Comparison of ENCODE assay signal across 9 cellular contexts in the genomic region with DNA sequence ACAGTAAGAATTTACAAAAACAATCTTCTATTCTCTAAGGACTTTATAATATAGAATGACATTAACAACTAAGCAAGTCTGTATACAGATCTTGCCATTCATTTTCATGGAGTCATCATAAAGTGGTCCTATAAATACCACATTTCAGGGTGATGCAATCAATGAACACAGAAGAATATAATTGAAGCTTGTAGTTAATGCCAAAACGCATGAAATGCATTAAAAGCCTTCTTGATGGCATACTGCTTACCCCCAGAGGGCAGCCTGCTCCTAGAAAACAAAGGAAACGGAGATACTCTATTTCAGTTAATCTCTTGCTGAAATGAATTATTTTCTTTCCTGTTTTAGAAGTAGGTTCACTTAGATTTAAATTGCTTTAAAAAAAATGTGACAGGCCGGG. TPM values are rescaled to one million over a fixed set of nuclear protein-coding genes. Genes with fewer than 3 reads are reported as not detected.
DNase-seq lines count a peak whose midpoint lies in the region; ATAC-seq, FAIRE-seq and TF ChIP-seq lines count a peak whose summit lies in the region.
"Had no signal": no experiment of that assay in that cellular context is flagged by ENCODE, and none has a peak within 500 bp of the region (broad histone marks: within the 10 kb centered on the region; RNA-seq: fewer than 3 reads in every experiment).

No MANE protein-coding gene starts in this region.

- H3K4me3 Mint-ChIP-seq in neural crest cell = no peak overlapping the region
- no peak overlapping the region for H3K4me3 Mint-ChIP-seq in activated T-cell treated with anti-CD3 and anti-CD28 coated beads, Interleukin-2, amount 50 U/mL, for 24 hours

- TF ChIP-seq RAD21 in GM12878 (IDR thresholded peaks at IDR 0.05; ENCODE audit: insufficient read depth, low read depth, low read length) = peak; percentile 69

- no peaks in the 10 kb centered on the region for H3K36me3 Mint-ChIP-seq in neural crest cell (ENCODE audit: low read depth)
- H3K36me3 Mint-ChIP-seq in activated T-cell treated with anti-CD3 and anti-CD28 coated beads, Interleukin-2, amount 50 U/mL, for 24 hours (ENCODE audit: low read depth) = peaks cover 63% of the 10 kb centered on the region

- no peak overlapping the region for H3K9ac ChIP-seq in GM12878 (ENCODE audit: control insufficient read depth, insufficient read depth, low read length)

- TF ChIP-seq CTCF in LNCaP clone FGC (IDR thresholded peaks at IDR 0.05; ENCODE audit: control insufficient read depth, extremely low read depth, insufficient read depth) = peak; percentile 77
- peak in 2 of 3 experiments; percentile 24 to 35; a peak in 3 of 6 replicates for TF ChIP-seq CTCF in GM12878 (IDR thresholded peaks at IDR 0.05 in 2 of 3, conservative IDR thresholded peaks at IDR 0.05 in 1 of 3; ENCODE audit: control insufficient read depth in 2 of 3, extremely low read depth in 1 of 3, insufficient read depth in 1 of 3, low read depth in 3 of 3, low read length in 3 of 3)
- TF ChIP-seq CTCF in neural crest cell (conservative IDR thresholded peaks at IDR 0.05) = peak; percentile 47

- 77% methylated on average over 3 of the region's 3 CpGs for WGBS in GM12878 (ENCODE audit: insufficient coverage, insufficient replicate concordance, low lambda C conversion rate, missing lambda C conversion rate)

- SMC1A ChIA-PET in GM12878 (lab: Charles Lee; ENCODE audit: uncharacterized antibody, unreplicated experiment) = no interaction called here

- H3K27ac Mint-ChIP-seq in neural crest cell (ENCODE audit: unreplicated experiment) = no peak overlapping the region
- no peak overlapping the region for H3K27ac Mint-ChIP-seq in activated T-cell treated with anti-CD3 and anti-CD28 coated beads, Interleukin-2, amount 50 U/mL, for 24 hours

- H3K4me3 ChIP-seq in LNCaP clone FGC (ENCODE audit: low read depth, low read length) = no peak overlapping the region
- H3K4me3 ChIP-seq in GM12878 = no peak overlapping the region

- H3K79me2 ChIP-seq in GM12878 (ENCODE audit: control insufficient read depth, insufficient read depth, low read length) = no peaks in the 10 kb centered on the region

- no peaks in the 10 kb centered on the region for H3K4me1 ChIP-seq in GM12878 (ENCODE audit: control insufficient read depth, insufficient read depth, low read length)

- no TSS peak for BruUV-seq in GM12878 (replicated peaks; lab: Mats Ljungman, UMichigan)

- no peak for TF ChIP-seq EP300 in GM12878 (IDR thresholded peaks at IDR 0.05; ENCODE audit: borderline replicate concordance in 1 of 2, control insufficient read depth in 1 of 2, low read depth in 2 of 2, low read length in 2 of 2)

- H3K4me1 Mint-ChIP-seq in neural crest cell = no peaks in the 10 kb centered on the region
- H3K4me1 Mint-ChIP-seq in activated T-cell treated with anti-CD3 and anti-CD28 coated beads, Interleukin-2, amount 50 U/mL, for 24 hours (ENCODE audit: low read depth) = no peaks in the 10 kb centered on the region

- no peaks in the 10 kb centered on the region for H3K9me3 ChIP-seq in GM12878 (replicated peaks; ENCODE audit: control insufficient read depth, insufficient read depth, low read length)

- no peaks in the 10 kb centered on the region for H3K27me3 ChIP-seq in GM12878 (replicated peaks in 1 of 2; ENCODE audit: control insufficient read depth in 2 of 2, insufficient read depth in 2 of 2, low read length in 1 of 2)

- FAIRE-seq in GM12878 (lab: Jason Lieb, UNC) = no peak

- POLR2A ChIA-PET in GM12878 (lab: Charles Lee) = no interaction called here

- no peak overlapping the region for H3K27ac ChIP-seq in GM12878 (ENCODE audit: control insufficient read depth, insufficient read depth)

- intact Hi-C loops in GM12878 (cut with micrococcal nuclease; ENCODE audit: unreplicated experiment) = no loop called here

- no peaks in the 10 kb centered on the region for H3K27me3 Mint-ChIP-seq in neural crest cell (ENCODE audit: low read depth)
- no peaks in the 10 kb centered on the region for H3K27me3 Mint-ChIP-seq in activated T-cell treated with anti-CD3 and anti-CD28 coated beads, Interleukin-2, amount 50 U/mL, for 24 hours

- H3K9me3 Mint-ChIP-seq in neural crest cell = no peaks in the 10 kb centered on the region
- no peaks in the 10 kb centered on the region for H3K9me3 Mint-ChIP-seq in activated T-cell treated with anti-CD3 and anti-CD28 coated beads, Interleukin-2, amount 50 U/mL, for 24 hours

- H2AFZ ChIP-seq in GM12878 (ENCODE audit: control insufficient read depth, low read depth, low read length) = no peak overlapping the region

- DNase-seq in GM03348 (ENCODE audit: low spot score) (peak; percentile 83), LNCaP clone FGC (ENCODE audit: low read depth) (no peak), GM12878 (ENCODE audit: low read depth, low spot score) (no peak), neural crest cell (ENCODE audit: low read depth, low spot score) (no peak), DMS79 treated with DMSO at 0.1 percent for 48 hours (lab: John Stamatoyannopoulos, UW) (no peak), NCI-H128 (lab: John Stamatoyannopoulos, UW; ENCODE audit: unreplicated experiment) (no peak)
- DNase-seq in stimulated activated CD4-positive, alpha-beta T cell treated with anti-CD3 and anti-CD28 coated beads, Interleukin-12 subunit alpha, Interleukin-12 subunit beta, amount 100 ng/mL, for 4 hours = no peak
- no peak for DNase-seq in activated T-cell treated with anti-CD3 and anti-CD28 coated beads, Interleukin-2, amount 50 U/mL, for 24 hours

- H3K36me3 ChIP-seq in GM12878 (ENCODE audit: control insufficient read depth in 2 of 2, insufficient read depth in 2 of 2, low read length in 1 of 2) = peaks cover 0 to 2% of the 10 kb centered on the region in 2 experiments; a peak in 1 of 4 replicates

- TF ChIP-seq POLR2A in GM12878 (IDR thresholded peaks at IDR 0.05; ENCODE audit: low read depth, low read length) = no peak

- H4K20me1 ChIP-seq in GM12878 (ENCODE audit: control insufficient read depth, insufficient read depth) = no peaks in the 10 kb centered on the region

- in situ Hi-C loops in GM12878 (cut with MboI) = no loop called here

- H3K4me2 ChIP-seq in GM12878 (ENCODE audit: control insufficient read depth, insufficient read depth) = no peak overlapping the region

- CTCF ChIA-PET in GM12878 (lab: Yijun Ruan, JAX) = interaction anchor here (0.6 kb wide), 1 partner anchor 10 kb away, joined by 4 read pairs; no protein-coding TSS in a partner anchor

- RAD21 ChIA-PET in GM12878 (lab: Charles Lee; ENCODE audit: unreplicated experiment) = no interaction called here

- no peak for ATAC-seq in GM12878

TF ChIP-seq in GM12878, 131 proteins besides CTCF, POLR2A, EP300 and RAD21:
- TF ChIP-seq BACH1 (IDR thresholded peaks at IDR 0.05; ENCODE audit: borderline replicate concordance) = no peak
- peak; percentile 31; the same call in 1 of the 2 replicates for TF ChIP-seq SMC3 (IDR thresholded peaks at IDR 0.05; ENCODE audit: borderline replicate concordance, low read length)

RNA-seq across cellular contexts. Expression of a gene that starts 45.2 kb away (rescaled TPM):
- not detected in 2 replicates for total RNA-seq in GM12878 (2013; cell fraction: nucleolus; rRNA removed)
- total RNA-seq in GM12878 (2014; rRNA removed) = not detected in 2 replicates
- 0.04 TPM in 1 of 2 replicates, not detected in the other for total RNA-seq in GM12878 (2014; rRNA removed; fragmentation: Illumina TruSeq; extraction: Trizol)
- not detected in 2 replicates for total RNA-seq in GM12878 (2021)
- not detected for polyA plus RNA-seq in GM12878 (2011; ENCODE audit: low read depth)
- not detected in 2 replicates for polyA plus RNA-seq in GM12878 (2011; rRNA removed)
- polyA plus RNA-seq in GM12878 (2011; cell fraction: cytosol; rRNA removed) = not detected in 2 replicates
- not detected in 2 replicates for polyA plus RNA-seq in GM12878 (2011; cell fraction: nucleus; rRNA removed)
- polyA plus RNA-seq in GM12878 (2012) = 0.04 TPM in 1 of 2 replicates, not detected in the other
- polyA plus RNA-seq in GM12878 (2014; fragmentation: Illumina TruSeq; extraction: Trizol) = not detected in 2 replicates
- not detected for polyA plus RNA-seq in GM12878 (2014; fragmentation: Nextera tagmentation; extraction: Ambion mirVana)
- not detected in 2 replicates for polyA plus RNA-seq in GM12878 (2014; rRNA removed)
- polyA plus RNA-seq in GM12878 (2016; fragmentation: Nextera tagmentation; extraction: Ambion mirVana) = not detected
- polyA minus RNA-seq in GM12878 (2011; rRNA and poly(A)+ RNA removed) = not detected in 2 replicates
- not detected in 2 replicates for polyA minus RNA-seq in GM12878 (2011; cell fraction: cytosol; rRNA and poly(A)+ RNA removed)
- polyA minus RNA-seq in GM12878 (2011; cell fraction: nucleus; rRNA and poly(A)+ RNA removed) = not detected in 2 replicates
- 1.0 and 1.2 TPM in 2 replicates for total RNA-seq in neural crest cell
- total RNA-seq: mononuclear cell had no signal
